ENCODE assay signal across 22 cellular contexts in the genomic region with DNA sequence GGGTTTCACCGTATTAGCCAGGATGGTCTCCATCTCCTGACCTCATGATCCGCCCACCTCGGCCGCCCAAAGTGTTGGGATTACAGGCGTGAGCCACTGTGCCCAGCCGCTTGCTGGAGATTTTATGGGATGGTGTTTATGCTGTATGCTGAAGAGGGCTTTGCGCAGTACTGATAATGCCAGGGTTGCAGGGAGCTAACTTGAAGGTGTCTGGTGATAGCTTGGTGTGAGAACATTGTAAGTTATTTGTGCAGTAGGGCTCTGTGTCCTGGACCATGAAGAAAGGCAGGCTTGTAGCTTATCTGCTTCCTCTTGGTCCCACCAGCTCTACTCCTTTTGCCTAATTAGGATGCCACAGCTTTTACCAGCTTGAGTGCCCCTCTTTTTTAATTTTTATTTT.
"Had no signal": no experiment of that assay in that cellular context is flagged by ENCODE, and none has a peak within 500 bp of the region (broad histone marks: within the 10 kb centered on the region; RNA-seq: fewer than 3 reads in every experiment).

No MANE protein-coding gene starts in this region.

- ATAC-seq: effector memory CD8-positive, alpha-beta T cell; esophagus mucosa; foreskin keratinocyte; gastrocnemius medialis; gastroesophageal sphincter had no signal

- H3K27me3 ChIP-seq: colonic mucosa, gastrocnemius medialis, heart left ventricle had no signal

- H3K4me3 ChIP-seq: colonic mucosa, coronary artery, dorsolateral prefrontal cortex, esophagus muscularis mucosa, esophagus squamous epithelium, gastrocnemius medialis, gastroesophageal sphincter, heart left ventricle had no signal

- DNase-seq: colonic mucosa; cortex of kidney; dermis blood vessel endothelial cell; dorsolateral prefrontal cortex; effector CD4-positive, alpha-beta T cell; effector CD8-positive, alpha-beta T cell; effector memory CD4-positive, alpha-beta T cell; effector memory CD8-positive, alpha-beta T cell; endodermal cell; erythroblast; esophagus squamous epithelium; foreskin fibroblast; foreskin keratinocyte; foreskin melanocyte; gastrocnemius medialis; glutamatergic neuron; heart left ventricle had no signal

- H3K4me1 ChIP-seq: colonic mucosa, esophagus muscularis mucosa, esophagus squamous epithelium, foreskin keratinocyte, gastrocnemius medialis, gastroesophageal sphincter had no signal

- H3K36me3 ChIP-seq: colonic mucosa, esophagus muscularis mucosa, esophagus squamous epithelium, gastrocnemius medialis, gastroesophageal sphincter, heart left ventricle had no signal

- H3K27ac ChIP-seq: colonic mucosa, coronary artery, dorsolateral prefrontal cortex, epithelial cell of prostate, esophagus muscularis mucosa, esophagus squamous epithelium, foreskin keratinocyte, gastrocnemius medialis, gastroesophageal sphincter, heart left ventricle had no signal

- H3K9me3 ChIP-seq: colonic mucosa, esophagus muscularis mucosa, esophagus squamous epithelium, gastrocnemius medialis, gastroesophageal sphincter, heart left ventricle had no signal
